In genomic region chr1:76160225-76160624, GRCh38 we compare ENCODE assay signal across 1 cellular context.
TF ChIP-seq lines count a peak whose summit lies in the region.

No MANE protein-coding gene starts in this region.

TF ChIP-seq in HepG2, 621 proteins besides CTCF, POLR2A, EP300 and RAD21 (continued from another document):
- no peak for TF ChIP-seq ZNF749 (CRISPR knock-in tag; IDR thresholded peaks at IDR 0.05; ENCODE audit: borderline replicate concordance)
- no peak for TF ChIP-seq TBL1XR1 (IDR thresholded peaks at IDR 0.05; ENCODE audit: borderline replicate concordance, low read length, partially characterized antibody)
- TF ChIP-seq HNF4G (IDR thresholded peaks at IDR 0.05; ENCODE audit: borderline replicate concordance, low read depth, low read length), result no peak
- TF ChIP-seq HNF4G (CRISPR knock-in tag; IDR thresholded peaks at IDR 0.05; ENCODE audit: borderline replicate concordance, low read depth), result no peak
- TF ChIP-seq ZNF501 (CRISPR knock-in tag; IDR thresholded peaks at IDR 0.05), result no peak
- TF ChIP-seq, protein P1, sequence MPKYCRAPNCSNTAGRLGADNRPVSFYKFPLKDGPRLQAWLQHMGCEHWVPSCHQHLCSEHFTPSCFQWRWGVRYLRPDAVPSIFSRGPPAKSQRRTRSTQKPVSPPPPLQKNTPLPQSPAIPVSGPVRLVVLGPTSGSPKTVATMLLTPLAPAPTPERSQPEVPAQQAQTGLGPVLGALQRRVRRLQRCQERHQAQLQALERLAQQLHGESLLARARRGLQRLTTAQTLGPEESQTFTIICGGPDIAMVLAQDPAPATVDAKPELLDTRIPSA (CRISPR knock-in tag; IDR thresholded peaks at IDR 0.05; ENCODE audit: borderline replicate concordance), result no peak
- no peak for TF ChIP-seq TBP (CRISPR knock-in tag; IDR thresholded peaks at IDR 0.05)
- TF ChIP-seq NFYC (CRISPR knock-in tag; IDR thresholded peaks at IDR 0.05), result no peak
- no peak for TF ChIP-seq NCOA1 (CRISPR knock-in tag; IDR thresholded peaks at IDR 0.05)
